ENCODE assay signal across 27 cellular contexts in genomic region chr17:31374503-31374902, GRCh38. TPM values are rescaled to one million over a fixed set of nuclear protein-coding genes. Genes with fewer than 3 reads are reported as not detected.
"Had no signal": no experiment of that assay in that cellular context is flagged by ENCODE, and none has a peak within 500 bp of the region (broad histone marks: within the 10 kb centered on the region; RNA-seq: fewer than 3 reads in every experiment).

No MANE protein-coding gene starts in this region.

- H3K4me3 Mint-ChIP-seq: memory B cell; mesothelial cell of epicardium; naive B cell; natural killer cell treated with Interleukin-12 subunit alpha and Interleukin-12 subunit beta and Interleukin-15 and Interleukin-18, amount 100 ng/mL, for 72 hours; neural crest cell had no signal

- H3K4me3 ChIP-seq: dorsolateral prefrontal cortex, lung, mucosa of descending colon, right lobe of liver, stomach, thyroid gland, vagina had no signal

- H2AFZ ChIP-seq: parathyroid adenoma had no signal

- H3K36me3 Mint-ChIP-seq: naive B cell had no signal

- FAIRE-seq: frontal cortex, keratinocyte, small intestine had no signal

- DNase-seq: cortex of kidney; dorsolateral prefrontal cortex; effector CD4-positive, alpha-beta T cell; head of caudate nucleus; mucosa of descending colon; naive B cell; right lobe of liver; small intestine; stimulated activated CD4-positive, alpha-beta T cell treated with anti-CD3 and anti-CD28 coated beads, Interleukin-12 subunit alpha, Interleukin-12 subunit beta, amount 100 ng/mL, for 4 hours; stimulated activated CD4-positive, alpha-beta T cell treated with anti-CD3 and anti-CD28 coated beads, Interleukin-1b, Interleukin-23, amount 100 ng/mL, for 48 hours; stimulated activated CD4-positive, alpha-beta T cell treated with anti-CD3 and anti-CD28 coated beads, Interleukin-4, amount 100 ng/mL, for 1 hour; stimulated activated CD8-positive, alpha-beta memory T cell treated with anti-CD3 and anti-CD28 coated beads, Interleukin-4, amount 100 ng/mL, for 48 hours; stimulated activated naive CD4-positive, alpha-beta T cell treated with Interleukin-2 at 50 U/mL for 16 hours; stomach; thyroid gland; trophoblast cell had no signal

- H3K27me3 Mint-ChIP-seq: memory B cell; naive B cell; natural killer cell treated with Interleukin-12 subunit alpha and Interleukin-12 subunit beta and Interleukin-15 and Interleukin-18, amount 100 ng/mL, for 72 hours; progenitor cell of endocrine pancreas had no signal

- H3K9me3 ChIP-seq: mucosa of descending colon, right lobe of liver, stomach, thyroid gland, vagina had no signal

- H3K36me3 ChIP-seq: right lobe of liver had no signal

- H3K4me1 ChIP-seq: parathyroid adenoma, vagina had no signal

- H3K79me2 ChIP-seq: parathyroid adenoma had no signal

- H3K27me3 ChIP-seq: dorsolateral prefrontal cortex, right lobe of liver, stomach, thyroid gland, vagina had no signal

- H3K9ac ChIP-seq: parathyroid adenoma had no signal

- H3K27ac Mint-ChIP-seq: memory B cell; mesothelial cell of epicardium; naive B cell; natural killer cell treated with Interleukin-12 subunit alpha and Interleukin-12 subunit beta and Interleukin-15 and Interleukin-18, amount 100 ng/mL, for 72 hours had no signal

- H3K9me3 Mint-ChIP-seq: memory B cell; mesothelial cell of epicardium; naive B cell; natural killer cell treated with Interleukin-12 subunit alpha and Interleukin-12 subunit beta and Interleukin-15 and Interleukin-18, amount 100 ng/mL, for 72 hours; neural crest cell had no signal

- H3K27ac ChIP-seq: parathyroid adenoma, right lobe of liver, stomach, thyroid gland, vagina had no signal

- ATAC-seq: mucosa of descending colon; natural killer cell treated with Interleukin-12 subunit alpha and Interleukin-12 subunit beta and Interleukin-15 and Interleukin-18, amount 100 ng/mL, for 72 hours had no signal

RNA-seq across cellular contexts. Expression of gene RAB11FIP4, which starts 17.0 kb away (rescaled TPM):
- total RNA-seq: glomerular endothelial cell had no signal

RNA-seq across cellular contexts. Expression of gene EVI2A, which starts 53.1 kb away (rescaled TPM):
- total RNA-seq: mesothelial cell of epicardium, neural crest cell, progenitor cell of endocrine pancreas had no signal
